Comparison of ENCODE assay signal across 22 cellular contexts in the genomic region with DNA sequence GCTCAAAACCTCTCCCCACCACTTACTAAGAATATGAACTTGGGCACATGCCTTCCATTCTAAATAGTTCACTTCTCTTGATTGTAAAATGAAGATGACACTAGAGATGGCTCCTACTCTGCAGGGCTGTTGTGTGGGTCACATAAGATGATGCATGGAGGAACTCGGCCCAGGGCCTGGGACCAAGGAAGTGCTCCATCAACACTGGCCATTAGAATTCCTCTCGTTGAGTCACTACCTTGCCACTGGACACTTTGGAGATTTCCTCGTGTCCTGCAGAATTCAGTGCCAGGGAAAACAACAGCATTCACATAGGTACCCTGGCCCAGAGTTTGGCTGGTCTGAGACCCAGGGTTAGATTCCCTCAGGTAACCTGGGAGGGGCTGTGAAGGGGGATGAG. TPM values are rescaled to one million over a fixed set of nuclear protein-coding genes. Genes with fewer than 3 reads are reported as not detected.
DNase-seq lines count a peak whose midpoint lies in the region; ATAC-seq, FAIRE-seq and TF ChIP-seq lines count a peak whose summit lies in the region.
"Had no signal": no experiment of that assay in that cellular context is flagged by ENCODE, and none has a peak within 500 bp of the region (broad histone marks: within the 10 kb centered on the region; RNA-seq: fewer than 3 reads in every experiment).

No MANE protein-coding gene starts in this region.

- H3K9me3 Mint-ChIP-seq in HFFc6 (no peaks in the 10 kb centered on the region), endodermal cell (no peaks in the 10 kb centered on the region)
- H3K9me3 Mint-ChIP-seq: CD8-positive, alpha-beta T cell; GM23338 had no signal

- H3K27ac ChIP-seq in endodermal cell (ENCODE audit: low read depth, low read length), result no peak overlapping the region
- H3K27ac ChIP-seq in pancreas, result peak overlapping the region; percentile 29 to 70 (median 46)
- H3K27ac ChIP-seq in brain microvascular endothelial cell, result no peak overlapping the region
- H3K27ac ChIP-seq: BLaER1 had no signal

- WGBS in endodermal cell (ENCODE audit: insufficient coverage in 1 of 2, insufficient read length in 1 of 2), 2 experiments, result 95 to 100% methylated on average over 2 to 3 of the region's 3 CpGs
- 56 to 58% methylated on average over 3 of the region's 3 CpGs for WGBS in pancreas, 2 donors

- no peak for FAIRE-seq in pancreas (lab: Jason Lieb, UNC)
- FAIRE-seq: A204.1, D721Med, RCC 7860 had no signal

- H3K36me3 ChIP-seq in endodermal cell (ENCODE audit: control insufficient read depth, insufficient read depth, low read length), result peaks cover 72% of the 10 kb centered on the region
- H3K36me3 ChIP-seq in pancreas, result peaks cover 0 to 20% (median 0%) of the 10 kb centered on the region in 3 donors
- H3K36me3 ChIP-seq in brain microvascular endothelial cell (replicated peaks), result no peaks in the 10 kb centered on the region
- H3K36me3 ChIP-seq in HAP-1 (replicated peaks), result no peaks in the 10 kb centered on the region
- H3K36me3 ChIP-seq: BLaER1 had no signal

- intact Hi-C loops in pancreas (cut with DNase I), result no loop called here

- no peak overlapping the region for H3K4me3 ChIP-seq in AG10803 (ENCODE audit: low read length)
- no peak overlapping the region for H3K4me3 ChIP-seq in endodermal cell (ENCODE audit: low read length)
- H3K4me3 ChIP-seq in pancreas, result no peak overlapping the region
- no peak overlapping the region for H3K4me3 ChIP-seq in brain microvascular endothelial cell (ENCODE audit: low read depth, low read length)
- no peak overlapping the region for H3K4me3 ChIP-seq in HAP-1
- H3K4me3 ChIP-seq: BLaER1, GM23338 had no signal

- no peak overlapping the region for H3K27ac Mint-ChIP-seq in HFFc6
- H3K27ac Mint-ChIP-seq in endodermal cell, result peak overlapping the region; percentile 52
- H3K27ac Mint-ChIP-seq: CD8-positive, alpha-beta T cell; GM23338 had no signal

- DNase-seq in AG10803 (ENCODE audit: low read depth), result peak; percentile 39
- DNase-seq in HFFc6, result peak; percentile 33
- DNase-seq in endodermal cell, result no peak
- DNase-seq in pancreas, result no peak
- no peak for DNase-seq in brain microvascular endothelial cell
- no peak for DNase-seq in HAP-1 (ENCODE audit: low spot score in 2 of 2)
- DNase-seq: CD8-positive, alpha-beta T cell; KBM-7; NCI-H1694 treated with DMSO at 0.1 percent for 48 hours; NK-92 treated with Interleukin-12 subunit alpha and Interleukin-12 subunit beta, amount 100 ng/mL, for 24 hours had no signal

- H3K27me3 ChIP-seq in endodermal cell (ENCODE audit: control insufficient read depth, insufficient read depth, low read length, poor library complexity, severe bottlenecking) (no peaks in the 10 kb centered on the region), pancreas (no peaks in the 10 kb centered on the region), brain microvascular endothelial cell (replicated peaks) (no peaks in the 10 kb centered on the region), HAP-1 (ENCODE audit: low read depth) (no peaks in the 10 kb centered on the region)
- H3K27me3 ChIP-seq: BLaER1 had no signal

- H3K9ac ChIP-seq in endodermal cell (ENCODE audit: extremely low read depth, low read length, poor library complexity, severe bottlenecking), result no peak overlapping the region
- H3K9ac ChIP-seq: BLaER1 had no signal

- ATAC-seq in pancreas (peak in 1 of 4 donors; percentile 2), GM21447 (IDR thresholded peaks at IDR 0.05; ENCODE audit: unreplicated experiment) (no peak), GM21619 (IDR thresholded peaks at IDR 0.05; ENCODE audit: unreplicated experiment) (no peak)
- ATAC-seq: CD8-positive, alpha-beta T cell; HCT116; Right ventricle myocardium inferior had no signal

- peaks cover 10% of the 10 kb centered on the region for H3K4me1 Mint-ChIP-seq in HFFc6 (ENCODE audit: low read depth)
- peaks cover 54% of the 10 kb centered on the region for H3K4me1 Mint-ChIP-seq in endodermal cell

- no peak overlapping the region for H3K4me3 Mint-ChIP-seq in HFFc6
- H3K4me3 Mint-ChIP-seq in endodermal cell, result no peak overlapping the region
- H3K4me3 Mint-ChIP-seq: CD8-positive, alpha-beta T cell; GM23338 had no signal

- H3K27me3 Mint-ChIP-seq in HFFc6 (ENCODE audit: insufficient read depth), result peaks cover 31% of the 10 kb centered on the region
- no peaks in the 10 kb centered on the region for H3K27me3 Mint-ChIP-seq in endodermal cell (ENCODE audit: insufficient read depth)

- no peak for TF ChIP-seq CTCF in AG10803 (conservative IDR thresholded peaks at IDR 0.05; ENCODE audit: low read length)
- TF ChIP-seq CTCF in HFFc6 (IDR thresholded peaks at IDR 0.05), result no peak
- TF ChIP-seq CTCF in endodermal cell (conservative IDR thresholded peaks at IDR 0.05), result no peak
- no peak for TF ChIP-seq CTCF in pancreas (IDR thresholded peaks at IDR 0.05)
- no peak for TF ChIP-seq CTCF in brain microvascular endothelial cell (IDR thresholded peaks at IDR 0.05; ENCODE audit: low read depth, low read length, missing control alignments)

- H3K36me3 Mint-ChIP-seq in HFFc6 (ENCODE audit: low read depth), result no peaks in the 10 kb centered on the region
- H3K36me3 Mint-ChIP-seq in endodermal cell (ENCODE audit: low read depth), result peaks cover 68% of the 10 kb centered on the region
- H3K36me3 Mint-ChIP-seq: CD8-positive, alpha-beta T cell had no signal

- H3K4me1 ChIP-seq in endodermal cell (ENCODE audit: control insufficient read depth, insufficient read depth, low read length) (peaks cover 41% of the 10 kb centered on the region), pancreas (peaks cover 14 to 24% (median 22%) of the 10 kb centered on the region in 3 donors), HAP-1 (peaks cover 3% of the 10 kb centered on the region)
- H3K4me1 ChIP-seq: BLaER1 had no signal

- in situ Hi-C loops in brain microvascular endothelial cell (cut with HindIII; ENCODE audit: low pct_ligation_motif_present, low sequenced_read_pairs), result no loop called here
- in situ Hi-C loops in HAP-1 (cut with MboI; ENCODE audit: low sequenced_read_pairs), result no loop called here

- no peaks in the 10 kb centered on the region for H3K9me3 ChIP-seq in endodermal cell (ENCODE audit: control insufficient read depth, low read length)
- H3K9me3 ChIP-seq in pancreas, result no peaks in the 10 kb centered on the region
- H3K9me3 ChIP-seq in HAP-1, result no peaks in the 10 kb centered on the region
- H3K9me3 ChIP-seq: BLaER1 had no signal

RNA-seq across cellular contexts. Expression of a gene that starts 18.6 kb away (rescaled TPM):
- total RNA-seq in HFFc6 (2021; fragmentation: NEBNext Ultra II Directional; extraction: Animal tissue kit (Norgen Biotek cat#: 25700)), result not detected
- total RNA-seq in endodermal cell (10 to 100 TPM; 39.7 to 42.7 TPM), pancreas (10 to 100 TPM; 24.9 to 50.5 (median 29.5) TPM)
- 4.9 TPM for polyA plus RNA-seq in endodermal cell (2013, experiment 1 of 2)
- polyA plus RNA-seq in endodermal cell (2013, experiment 2 of 2), result 3.9 TPM
- polyA plus RNA-seq in pancreas, result 10 to 100 TPM; 36.5 to 49.2 TPM
- total RNA-seq: CD8-positive, alpha-beta T cell; G401; NCI-H460; Right ventricle myocardium inferior; SK-MEL-5 had no signal

Comparison
In these comparisons a context has a peak if more than half of its experiments do, and no peak if none do; other contexts are left out.
1. DNase-seq: peak in AG10803 (single experiment) and HFFc6 (single experiment); none in endodermal cell (single experiment), pancreas (0 of 6), brain microvascular endothelial cell (single experiment) and HAP-1 (0 of 2).
2. H3K27ac ChIP-seq: peak in pancreas (4 of 4); none in endodermal cell (single experiment) and brain microvascular endothelial cell (single experiment).
3. RNA of a gene that starts 18.6 kb away (total RNA-seq): 39.7 to 42.7 TPM in endodermal cell and 24.9 to 50.5 TPM in pancreas; not detected in HFFc6; every median in the first group is over 10 times any median in the second.